Comparison of ENCODE assay signal across 1 cellular context in genomic region chr21:45475797-45476570, GRCh38.
TF ChIP-seq lines count a peak whose summit lies in the region.

No MANE protein-coding gene starts in this region.

TF ChIP-seq in IMR-90, 13 proteins besides CTCF, POLR2A, EP300 and RAD21:
- TF ChIP-seq CEBPB (IDR thresholded peaks at IDR 0.05; ENCODE audit: low read depth, low read length) (no peak), MAFK (IDR thresholded peaks at IDR 0.05; ENCODE audit: low read depth, low read length) (no peak), MXI1 (IDR thresholded peaks at IDR 0.05; ENCODE audit: borderline replicate concordance, low read depth, low read length) (no peak), NFE2L2 (IDR thresholded peaks at IDR 0.05; ENCODE audit: low read depth, low read length) (no peak), BHLHE40 (IDR thresholded peaks at IDR 0.05; ENCODE audit: low read depth, low read length) (no peak), RFX5 (IDR thresholded peaks at IDR 0.05; ENCODE audit: low read depth, low read length) (no peak)
